ENCODE assay signal across 9 cellular contexts in genomic region chr15:73601449-73602425, GRCh38.
DNase-seq lines count a peak whose midpoint lies in the region; ATAC-seq, FAIRE-seq and TF ChIP-seq lines count a peak whose summit lies in the region.
"Had no signal": no experiment of that assay in that cellular context is flagged by ENCODE, and none has a peak within 500 bp of the region (broad histone marks: within the 10 kb centered on the region; RNA-seq: fewer than 3 reads in every experiment).

No MANE protein-coding gene starts in this region.

- H3K27ac ChIP-seq in iPS-20b (ENCODE audit: low read length) (no peak overlapping the region), subcutaneous abdominal adipose tissue (ENCODE audit: low read depth, low read length) (peak overlapping the region; percentile 60)

- H3K4me1 ChIP-seq in iPS-20b (ENCODE audit: insufficient read depth, low read length) = peaks cover 46% of the 10 kb centered on the region
- H3K4me1 ChIP-seq in subcutaneous abdominal adipose tissue (ENCODE audit: control insufficient read depth in 5 of 5, insufficient read depth in 5 of 5, low read length in 5 of 5) = peaks cover 14 to 61% (median 57%) of the 10 kb centered on the region in 5 donors

- H3K36me3 ChIP-seq in iPS-20b (ENCODE audit: insufficient read depth, low read depth, low read length) (0 out of 2 replicates have a peak, but pooled peaks cover 3% of the 10 kb centered on the region), subcutaneous abdominal adipose tissue (ENCODE audit: control insufficient read depth in 5 of 5, insufficient read depth in 5 of 5, low read length in 5 of 5) (peaks cover 0 to 2% (median 0%) of the 10 kb centered on the region in 5 donors)

- no peak for TF ChIP-seq CTCF in LNCaP clone FGC (IDR thresholded peaks at IDR 0.05; ENCODE audit: control insufficient read depth, extremely low read depth, insufficient read depth)

- H3K27me3 ChIP-seq in iPS-20b (ENCODE audit: insufficient read depth, low read length) (no peaks in the 10 kb centered on the region), subcutaneous abdominal adipose tissue (ENCODE audit: control insufficient read depth in 5 of 5, insufficient read depth in 4 of 5, low read length in 5 of 5) (no peaks in the 10 kb centered on the region)

- H3K4me3 ChIP-seq in LNCaP clone FGC (ENCODE audit: low read depth, low read length) (no peak overlapping the region), iPS-20b (ENCODE audit: low read length) (peak overlapping the region; percentile 19; the same call in 1 of the 2 replicates), subcutaneous abdominal adipose tissue (ENCODE audit: low read depth in 1 of 5, low read length in 5 of 5) (peak overlapping the region in 2 of 5 donors; percentile 8 to 15)

- ATAC-seq in GM18873 (IDR thresholded peaks at IDR 0.05; ENCODE audit: low FRiP score, unreplicated experiment) (no peak), GM21423 (IDR thresholded peaks at IDR 0.05; ENCODE audit: unreplicated experiment) (no peak)

- no peaks in the 10 kb centered on the region for H3K9me3 ChIP-seq in iPS-20b (ENCODE audit: insufficient read depth, low read depth, low read length)
- no peaks in the 10 kb centered on the region for H3K9me3 ChIP-seq in subcutaneous abdominal adipose tissue (ENCODE audit: control insufficient read depth in 5 of 5, low read length in 5 of 5)

- no peak for FAIRE-seq in GM19239 (lab: Jason Lieb, UNC)
- FAIRE-seq: islet of Langerhans had no signal

- DNase-seq in LNCaP clone FGC (ENCODE audit: low read depth) (peak; percentile 51), anterior cingulate cortex (lab: John Stamatoyannopoulos, UW) (peak in 44 of 58 donors; percentile 2 to 69 (median 22)), GM19239 (ENCODE audit: insufficient read length, low spot score) (no peak)
- DNase-seq in stimulated activated CD4-positive, alpha-beta T cell treated with anti-CD3 and anti-CD28 coated beads, Interleukin-2, amount 100 ng/mL, for 48 hours = no peak

- H3K9ac ChIP-seq in iPS-20b (ENCODE audit: low read depth, low read length) = peak overlapping the region; percentile 18; the same call in 1 of the 2 replicates
- peak overlapping the region; percentile 16 to 44 (median 32) for H3K9ac ChIP-seq in subcutaneous abdominal adipose tissue (ENCODE audit: low read length in 5 of 5)

Comparison
In these comparisons a context has a peak if more than half of its experiments do, and no peak if none do; other contexts are left out.
1. DNase-seq: peak in LNCaP clone FGC (single experiment) and anterior cingulate cortex (44 of 58); none in GM19239 (single experiment) and stimulated activated CD4-positive, alpha-beta T cell treated with anti-CD3 and anti-CD28 coated beads, Interleukin-2, amount 100 ng/mL, for 48 hours (0 of 2).